8 cellular contexts compared by ENCODE assay signal in the genomic region with DNA sequence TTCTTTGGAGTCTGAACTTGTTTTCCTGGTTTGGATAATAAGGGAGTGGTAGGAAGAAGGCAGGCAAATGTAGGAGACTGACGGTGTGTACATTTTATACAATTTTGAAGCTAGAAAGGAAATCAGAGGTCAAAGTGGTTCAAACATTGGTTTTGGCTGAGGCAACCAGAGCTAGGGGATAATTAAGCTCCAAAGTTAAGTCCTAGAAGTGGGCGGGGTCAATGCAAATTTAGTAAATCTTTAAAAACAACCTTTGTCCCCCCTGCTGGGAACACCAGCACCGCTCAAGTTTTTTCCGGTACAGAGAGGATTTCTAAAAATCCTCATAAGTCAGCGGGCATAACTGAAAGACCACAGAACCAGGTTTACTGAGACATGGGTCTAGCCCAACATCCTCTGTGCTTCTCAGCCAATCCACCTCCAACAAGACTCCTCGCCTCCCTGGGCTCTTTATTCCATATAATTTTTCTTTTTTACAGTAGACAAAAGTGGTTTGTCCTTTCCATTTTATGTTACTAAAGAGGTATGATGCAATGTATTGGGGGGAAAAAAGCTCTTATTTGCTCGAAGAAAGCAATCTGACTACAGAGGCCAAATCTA. TPM values are rescaled to one million over a fixed set of nuclear protein-coding genes. Genes with fewer than 3 reads are reported as not detected.
DNase-seq lines count a peak whose midpoint lies in the region; ATAC-seq and TF ChIP-seq lines count a peak whose summit lies in the region.

No MANE protein-coding gene starts in this region.

- POLR2A ChIA-PET in MCF 10A (lab: Yijun Ruan, JAX): interaction anchor here (0.5 to 7.1 kb wide), 27 partner anchors 9 to 572 kb away, joined by 3 to 202 read pairs (median 3); partner anchors contain the start of genes ADIRF, BMPR1A and WAPL

- H3K27ac ChIP-seq in heart right ventricle: peak overlapping the region in 7 of 10 donors; percentile 14 to 99 (median 95)

- intact Hi-C loops in heart right ventricle (cut with DNase I) (loop anchor here in 2 of 10 donors (10.0 kb wide), 2 partner anchors 118 to 158 kb away; no protein-coding TSS in a partner anchor), cardiac septum (cut with DNase I) (no loop called here), MCF 10A (cut with micrococcal nuclease) (loop anchor here (1.0 to 2.0 kb wide), 2 partner anchors 9 to 122 kb away; no protein-coding TSS in a partner anchor), left colon (cut with DNase I, micrococcal nuclease) (no loop called here)

- WGBS in heart right ventricle, 2 donors: 26 to 39% methylated on average over 7 of the region's 7 CpGs

- BruUV-seq in MCF 10A (replicated peaks; lab: Mats Ljungman, UMichigan): no TSS peak

- peak overlapping the region; percentile 61 for H3K27ac Mint-ChIP-seq in MCF 10A (ENCODE audit: low read depth, unreplicated experiment)
- peak overlapping the region; percentile 94 for H3K27ac Mint-ChIP-seq in stimulated activated naive CD8-positive, alpha-beta T cell treated with anti-CD3 and anti-CD28 coated beads, Interleukin-15, Interleukin-2, amounts not matched to agents 100 ng/mL and 50 ng/mL, for 24 hours

- CTCF ChIA-PET in MCF 10A (lab: Yijun Ruan, JAX): interaction anchor here (0.6 to 3.1 kb wide), 4 partner anchors 10 to 153 kb away, joined by 3 to 21 read pairs (median 4); no protein-coding TSS in a partner anchor

- H3K4me3 Mint-ChIP-seq in MCF 10A (ENCODE audit: unreplicated experiment): peak overlapping the region; percentile 74
- peak overlapping the region; percentile 94 for H3K4me3 Mint-ChIP-seq in stimulated activated naive CD8-positive, alpha-beta T cell treated with anti-CD3 and anti-CD28 coated beads, Interleukin-15, Interleukin-2, amounts not matched to agents 100 ng/mL and 50 ng/mL, for 24 hours

- H3K36me3 ChIP-seq in heart right ventricle: peaks cover 0 to 32% (median 0%) of the 10 kb centered on the region in 9 donors

- H3K27me3 Mint-ChIP-seq in MCF 10A (ENCODE audit: insufficient read depth, unreplicated experiment): no peaks in the 10 kb centered on the region
- no peaks in the 10 kb centered on the region for H3K27me3 Mint-ChIP-seq in stimulated activated naive CD8-positive, alpha-beta T cell treated with anti-CD3 and anti-CD28 coated beads, Interleukin-15, Interleukin-2, amounts not matched to agents 100 ng/mL and 50 ng/mL, for 24 hours

- DNase-seq in heart right ventricle: no peak
- no peak for DNase-seq in cardiac septum (ENCODE audit: low spot score)
- peak; percentile 3 for DNase-seq in NOMO-1 treated with dmso at 0.1 percent for 144 hours (lab: John Stamatoyannopoulos, UW; ENCODE audit: unreplicated experiment)
- DNase-seq in MCF 10A (ENCODE audit: unreplicated experiment): peak; percentile 69
- peak; percentile 38 to 41 for DNase-seq in left colon

- peak overlapping the region; percentile 42 to 94 (median 75) for H3K4me3 ChIP-seq in heart right ventricle

- H3K36me3 Mint-ChIP-seq in MCF 10A (ENCODE audit: insufficient read depth, unreplicated experiment): peaks cover 48% of the 10 kb centered on the region
- H3K36me3 Mint-ChIP-seq in stimulated activated naive CD8-positive, alpha-beta T cell treated with anti-CD3 and anti-CD28 coated beads, Interleukin-15, Interleukin-2, amounts not matched to agents 100 ng/mL and 50 ng/mL, for 24 hours (ENCODE audit: low read depth): peaks cover 49% of the 10 kb centered on the region

- no peaks in the 10 kb centered on the region for H3K9me3 Mint-ChIP-seq in MCF 10A (ENCODE audit: unreplicated experiment)
- no peaks in the 10 kb centered on the region for H3K9me3 Mint-ChIP-seq in stimulated activated naive CD8-positive, alpha-beta T cell treated with anti-CD3 and anti-CD28 coated beads, Interleukin-15, Interleukin-2, amounts not matched to agents 100 ng/mL and 50 ng/mL, for 24 hours

- TF ChIP-seq CTCF in heart right ventricle (IDR thresholded peaks at IDR 0.05): no peak
- TF ChIP-seq CTCF in MCF 10A (IDR thresholded peaks at IDR 0.05; ENCODE audit: unreplicated experiment): no peak

- H3K4me1 ChIP-seq in heart right ventricle: peaks cover 0 to 70% (median 48%) of the 10 kb centered on the region in 9 donors

- H3K9me3 ChIP-seq in heart right ventricle: no peaks in the 10 kb centered on the region

- H3K4me1 Mint-ChIP-seq in MCF 10A (ENCODE audit: insufficient read depth, unreplicated experiment): peaks cover 27% of the 10 kb centered on the region
- H3K4me1 Mint-ChIP-seq in stimulated activated naive CD8-positive, alpha-beta T cell treated with anti-CD3 and anti-CD28 coated beads, Interleukin-15, Interleukin-2, amounts not matched to agents 100 ng/mL and 50 ng/mL, for 24 hours (ENCODE audit: low read depth): peaks cover 73% of the 10 kb centered on the region

- H3K27me3 ChIP-seq in heart right ventricle: no peaks in the 10 kb centered on the region

- ATAC-seq in heart right ventricle (no peak), left colon (peak; percentile 45), HG02852 (IDR thresholded peaks at IDR 0.05; ENCODE audit: unreplicated experiment) (no peak), HG03039 (IDR thresholded peaks at IDR 0.05; ENCODE audit: unreplicated experiment) (no peak)

RNA-seq across cellular contexts. Expression of gene GLUD1, which starts 1.7 kb away (rescaled TPM):
- total RNA-seq in heart right ventricle: 100 to 1,000 TPM in 7 of 10 donors, 10 to 100 TPM in 3; 85.9 to 130 (median 119) TPM
- 10 to 100 TPM; 38.0 to 66.8 TPM for polyA plus RNA-seq in heart right ventricle
- total RNA-seq in cardiac septum: 118 TPM
- 171 and 275 TPM in 2 replicates for total RNA-seq in MCF 10A (2022)
- 100 to 1,000 TPM; 128 to 185 TPM for total RNA-seq in left colon

RNA-seq across cellular contexts. Expression of gene SHLD2, which starts 2.0 kb away (rescaled TPM):
- 10 to 100 TPM in 8 of 10 donors, 1 to 10 TPM in 2; 9.5 to 16.1 (median 11.6) TPM for total RNA-seq in heart right ventricle
- polyA plus RNA-seq in heart right ventricle: 10 to 100 TPM in 1 of 2 donors, 1 to 10 TPM in 1; 9.4 to 10.0 TPM
- 13.7 TPM for total RNA-seq in cardiac septum
- total RNA-seq in MCF 10A (2022): 28.1 and 31.8 TPM in 2 replicates
- 10 to 100 TPM; 31.3 to 33.0 TPM for total RNA-seq in left colon

Comparison
In these comparisons a context has a peak if more than half of its experiments do, and no peak if none do; other contexts are left out.
1. DNase-seq: peak in NOMO-1 treated with dmso at 0.1 percent for 144 hours (single experiment), MCF 10A (single experiment) and left colon (2 of 2); none in heart right ventricle (0 of 2) and cardiac septum (single experiment).